Comparison of ENCODE assay signal across 9 cellular contexts in the genomic region with DNA sequence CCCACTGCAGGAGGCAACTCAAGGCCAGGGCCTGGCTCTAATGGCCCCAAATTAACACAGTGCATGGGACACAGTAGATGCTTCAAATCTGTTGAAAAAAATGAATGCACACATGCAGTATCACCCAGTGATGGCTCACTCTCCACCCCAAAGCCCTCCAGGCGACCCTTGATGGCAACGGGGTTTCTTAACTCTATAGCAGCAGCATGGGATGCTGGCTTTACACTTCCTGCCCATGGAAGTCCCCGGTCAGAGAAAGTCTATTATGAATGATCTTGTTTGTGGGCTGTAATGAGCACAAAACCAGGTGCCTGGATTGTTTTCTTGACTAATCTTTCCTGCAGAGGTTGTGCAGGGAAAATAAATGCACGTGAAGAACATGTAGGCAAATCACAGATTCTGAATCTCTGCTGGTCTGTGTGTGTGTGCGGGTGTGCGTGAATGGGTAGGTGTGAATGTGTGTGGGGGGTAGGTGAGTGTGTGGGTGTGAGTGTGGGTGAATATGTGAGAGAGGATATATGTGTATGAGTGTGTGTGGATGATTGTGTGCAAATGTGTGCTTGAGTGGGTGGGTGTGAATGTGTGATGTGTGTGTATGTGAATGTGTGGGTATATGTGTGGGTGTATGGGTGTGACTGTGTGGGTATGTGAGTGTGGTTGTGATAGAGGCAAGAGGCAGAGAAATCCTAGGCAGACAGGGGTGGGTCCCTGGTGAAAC.
"Had no signal": no experiment of that assay in that cellular context is flagged by ENCODE, and none has a peak within 500 bp of the region (broad histone marks: within the 10 kb centered on the region; RNA-seq: fewer than 3 reads in every experiment).

No MANE protein-coding gene starts in this region.

- ATAC-seq: left lobe of liver had no signal

- H3K27ac ChIP-seq: coronary artery had no signal

- FAIRE-seq: frontal cortex had no signal

- H3K4me3 ChIP-seq: coronary artery had no signal

- DNase-seq: activated naive CD4-positive, alpha-beta T cell treated with anti-CD3 and anti-CD28 coated beads, Interleukin-2, amount 50 U/mL, for 16 hours; effector CD4-positive, alpha-beta T cell; islet precursor cell; stimulated activated CD4-positive, alpha-beta T cell treated with anti-CD3 and anti-CD28 coated beads, Interleukin-12 subunit alpha, Interleukin-12 subunit beta, amount 100 ng/mL, for 4 hours; stimulated activated CD4-positive, alpha-beta T cell treated with anti-CD3 and anti-CD28 coated beads, Interleukin-4, amount 100 ng/mL, for 1 hour; stimulated activated CD8-positive, alpha-beta memory T cell treated with anti-CD3 and anti-CD28 coated beads, Interleukin-4, amount 100 ng/mL, for 48 hours had no signal
